Comparison of ENCODE assay signal across 24 cellular contexts in genomic region chr6:142386657-142387056, GRCh38.
"Had no signal": no experiment of that assay in that cellular context is flagged by ENCODE, and none has a peak within 500 bp of the region (broad histone marks: within the 10 kb centered on the region; RNA-seq: fewer than 3 reads in every experiment).

No MANE protein-coding gene starts in this region.

- DNase-seq: activated B cell treated with CpG ODN at 0.5 μM for 24 hours; activated CD4-positive, alpha-beta T cell treated with anti-CD3 and anti-CD28 coated beads for 1 hour; activated CD4-positive, alpha-beta T cell treated with anti-CD3 and anti-CD28 coated beads, Interleukin-2, amount 10 ng/mL, durations not matched to agents 24 days and 14 days; activated CD4-positive, alpha-beta T cell treated with anti-CD3 and anti-CD28 coated beads, Interleukin-2, amount 50 U/mL, for 48 hours; activated CD8-positive, alpha-beta memory T cell treated with anti-CD3 and anti-CD28 coated beads, Interleukin-2, amount 10 ng/mL, durations not matched to agents 7 days and 5 days; activated effector memory CD4-positive, alpha-beta T cell treated with Interleukin-2 at 50 U/mL for 16 hours; activated naive CD4-positive, alpha-beta T cell; activated T-cell treated with anti-CD3 and anti-CD28 coated beads, Interleukin-2, amount 50 U/mL, for 24 hours; caudate nucleus; MV-4-11; NCI-H1092 treated with DMSO at 0.1 percent for 48 hours; NCI-H1417 treated with DMSO at 0.1 percent for 48 hours; NCI-H1694; NCI-H2029; NCI-H2107; NCI-H2171 treated with DMSO at 0.1 percent for 48 hours; NCI-H226; NCI-H526 treated with DMSO at 0.1 percent for 48 hours; NCI-H82; PC-9; Right ventricle myocardium superior; SJCRH30 had no signal

- H3K4me3 ChIP-seq: breast epithelium, PC-9, SJCRH30 had no signal

- ATAC-seq: activated CD8-positive, alpha-beta memory T cell treated with anti-CD3 and anti-CD28 coated beads, Interleukin-2, amount 10 ng/mL, durations not matched to agents 7 days and 5 days had no signal

- H2AFZ ChIP-seq: PC-9 had no signal

- H3K9me3 ChIP-seq: breast epithelium, SJCRH30 had no signal

- H3K4me1 ChIP-seq: breast epithelium, SJCRH30 had no signal

- H3K27ac ChIP-seq: breast epithelium, KMS-11, PC-9, SJCRH30 had no signal

- H3K4me2 ChIP-seq: KMS-11 had no signal

- H3K36me3 ChIP-seq: breast epithelium, SJCRH30 had no signal

- H3K27me3 ChIP-seq: breast epithelium, SJCRH30 had no signal

- H3K9ac ChIP-seq: KMS-11 had no signal
